ENCODE assay signal across 13 cellular contexts in genomic region chrX:30795981-30796958, GRCh38.
DNase-seq lines count a peak whose midpoint lies in the region; ATAC-seq and TF ChIP-seq lines count a peak whose summit lies in the region.
"Had no signal": no experiment of that assay in that cellular context is flagged by ENCODE, and none has a peak within 500 bp of the region (broad histone marks: within the 10 kb centered on the region; RNA-seq: fewer than 3 reads in every experiment).

No MANE protein-coding gene starts in this region.

- H4K8ac ChIP-seq in H9 (replicated peaks; ENCODE audit: insufficient read length, low read depth, low read length) (peak overlapping the region; percentile 71), IMR-90 (ENCODE audit: low read depth in 2 of 2, low read length in 2 of 2) (no peak overlapping the region), mesendoderm (ENCODE audit: low read depth, low read length) (no peak overlapping the region)

- WGBS in H9 (ENCODE audit: extremely low coverage, insufficient read length, low lambda C conversion rate): no CpG with 5 or more reads among the region's 6 CpGs
- 50% methylated on average over 5 of the region's 6 CpGs; no CpG with 5 or more reads in 1 of the 2 experiments for WGBS in IMR-90 (ENCODE audit: extremely low coverage in 2 of 2, insufficient read length in 1 of 2), 2 experiments
- WGBS in spleen, 5 donors: 76 to 92% (median 86%) methylated on average over 6 of the region's 6 CpGs
- WGBS in mesendoderm (ENCODE audit: extremely low coverage, insufficient coverage, low lambda C conversion rate): no CpG with 5 or more reads among the region's 6 CpGs

- H4K91ac ChIP-seq in H9 (ENCODE audit: insufficient read length, low read depth, low read length): no peak overlapping the region
- H4K91ac ChIP-seq in IMR-90 (ENCODE audit: insufficient read depth, low read depth, low read length): no peak overlapping the region

- H4K5ac ChIP-seq in H9 (ENCODE audit: insufficient read length, low read depth, low read length) (peak overlapping the region; percentile 82), IMR-90 (ENCODE audit: low read depth, low read length) (no peak overlapping the region), mesendoderm (ENCODE audit: low read length) (no peak overlapping the region)

- no TSS peak for BruUV-seq in IMR-90 (replicated peaks; lab: Mats Ljungman, UMichigan)

- no peaks in the 10 kb centered on the region; a peak in 2 of 7 replicates for H3K36me3 Mint-ChIP-seq in H9 (ENCODE audit: insufficient read depth in 1 of 3, low read depth in 3 of 3)
- H3K36me3 Mint-ChIP-seq: CD4-positive, alpha-beta memory T cell had no signal

- H3K9me1 ChIP-seq in IMR-90 (ENCODE audit: insufficient read depth, low read length): peaks cover 3% of the 10 kb centered on the region; the same call in 1 of the 2 replicates

- no peak overlapping the region for H2BK12ac ChIP-seq in H9 (ENCODE audit: insufficient read length, low read depth, low read length)

- peaks cover 14% of the 10 kb centered on the region for H3K27me3 Mint-ChIP-seq in H9 (ENCODE audit: low read depth)
- H3K27me3 Mint-ChIP-seq: CD4-positive, alpha-beta memory T cell had no signal

- H4K20me1 ChIP-seq in H9 (ENCODE audit: control insufficient read depth, insufficient read depth, insufficient read length): peaks cover 3% of the 10 kb centered on the region
- no peaks in the 10 kb centered on the region for H4K20me1 ChIP-seq in IMR-90 (ENCODE audit: insufficient read depth, low read length)
- H4K20me1 ChIP-seq: BLaER1 treated with 17β-estradiol and CSF1 and Interleukin-3, amounts not matched to agents 10 nM and 100 nM had no signal

- H2AK5ac ChIP-seq in H9 (ENCODE audit: insufficient read length, low read length) (no peak overlapping the region), IMR-90 (ENCODE audit: low read depth, low read length) (no peak overlapping the region), mesendoderm (ENCODE audit: low read length) (no peak overlapping the region)

- no peaks in the 10 kb centered on the region for H3K27me3 ChIP-seq in H9 (ENCODE audit: insufficient read depth, low read length)
- no peaks in the 10 kb centered on the region for H3K27me3 ChIP-seq in IMR-90 (ENCODE audit: control insufficient read depth, insufficient read depth, low read length)
- no peaks in the 10 kb centered on the region for H3K27me3 ChIP-seq in spleen (replicated peaks in 1 of 7)
- H3K27me3 ChIP-seq in mesendoderm (ENCODE audit: insufficient read depth, low read length, poor library complexity): no peaks in the 10 kb centered on the region
- H3K27me3 ChIP-seq: BLaER1 treated with 17β-estradiol and CSF1 and Interleukin-3, amounts not matched to agents 10 nM and 100 nM had no signal

- H2BK5ac ChIP-seq in H9 (ENCODE audit: insufficient read length, low read length) (no peak overlapping the region), IMR-90 (ENCODE audit: low read depth, low read length, poor library complexity, severe bottlenecking) (no peak overlapping the region), mesendoderm (ENCODE audit: low read length) (no peak overlapping the region)

- no peak overlapping the region for H3T11ph ChIP-seq in H9 (ENCODE audit: low read length)

- H3K4me1 ChIP-seq in H9 (ENCODE audit: insufficient read depth, low read length): no peaks in the 10 kb centered on the region
- no peaks in the 10 kb centered on the region for H3K4me1 ChIP-seq in IMR-90 (ENCODE audit: control insufficient read depth, insufficient read depth, low read length)
- H3K4me1 ChIP-seq in spleen: no peaks in the 10 kb centered on the region
- H3K4me1 ChIP-seq in mesendoderm (ENCODE audit: control insufficient read depth, low read depth, low read length): no peaks in the 10 kb centered on the region
- H3K4me1 ChIP-seq: BLaER1 treated with 17β-estradiol and CSF1 and Interleukin-3, amounts not matched to agents 10 nM and 100 nM had no signal

- in situ Hi-C loops in IMR-90 (cut with MboI; ENCODE audit: low sequenced_read_pairs): no loop called here

- H2BK15ac ChIP-seq in H9 (ENCODE audit: low read depth, low read length) (no peak overlapping the region), IMR-90 (ENCODE audit: low read depth, low read length) (no peak overlapping the region), mesendoderm (replicated peaks; ENCODE audit: low read depth) (no peak overlapping the region)

- DNase-seq in H9: peak; percentile 7
- DNase-seq in IMR-90: no peak
- DNase-seq in mesenteric fat pad (ENCODE audit: low spot score): peak; percentile 67
- peak; percentile 31 for DNase-seq in spleen
- no peak for DNase-seq in SIG-M5 treated with dmso at 0.1 percent for 504 hours (lab: John Stamatoyannopoulos, UW; ENCODE audit: unreplicated experiment)
- no peak for DNase-seq in mesendoderm
- DNase-seq in NCI-H2171 (lab: John Stamatoyannopoulos, UW): no peak
- no peak for DNase-seq in DMS153 treated with DMSO at 0.1 percent for 48 hours (lab: John Stamatoyannopoulos, UW; ENCODE audit: unreplicated experiment)
- DNase-seq: ACHN; CD4-positive, alpha-beta memory T cell; DMS79 treated with DMSO at 0.1 percent for 48 hours; EL had no signal

- no peaks in the 10 kb centered on the region for H3K23me2 ChIP-seq in H9 (ENCODE audit: insufficient read length, low read depth, low read length, poor library complexity, severe bottlenecking)

- peaks cover 4 to 29% of the 10 kb centered on the region in 2 experiments; a peak in 4 of 5 replicates for H3K9me3 Mint-ChIP-seq in H9

- intact Hi-C loops in IMR-90 (cut with micrococcal nuclease): no loop called here
- intact Hi-C loops in spleen (cut with DNase I; ENCODE audit: low total_unique reads): no loop called here

- H3K27ac ChIP-seq in H9 (ENCODE audit: insufficient read length, low read depth, low read length): no peak overlapping the region
- no peak overlapping the region for H3K27ac ChIP-seq in IMR-90 (ENCODE audit: insufficient read depth, low read length)
- H3K27ac ChIP-seq in spleen: no peak overlapping the region
- no peak overlapping the region for H3K27ac ChIP-seq in mesendoderm (ENCODE audit: low read depth, low read length)
- H3K27ac ChIP-seq: BLaER1 treated with 17β-estradiol and CSF1 and Interleukin-3, amounts not matched to agents 10 nM and 100 nM had no signal

- H2AK9ac ChIP-seq in IMR-90 (replicated peaks; ENCODE audit: low read depth, low read length, poor library complexity): no peak overlapping the region

- no peak for ATAC-seq in IMR-90 (ENCODE audit: low read depth)

- no peak overlapping the region for H3K14ac ChIP-seq in H9 (ENCODE audit: insufficient read depth, low read length)
- no peak overlapping the region for H3K14ac ChIP-seq in IMR-90 (replicated peaks; ENCODE audit: low read depth, low read length)

- peak overlapping the region; percentile 1 for H3K56ac ChIP-seq in H9 (ENCODE audit: insufficient read length, low read depth, low read length)
- no peak overlapping the region for H3K56ac ChIP-seq in IMR-90 (ENCODE audit: extremely low read depth, insufficient read depth, low read length)
- H3K56ac ChIP-seq in mesendoderm (ENCODE audit: low read length): no peak overlapping the region

- H3K4ac ChIP-seq in H9 (ENCODE audit: low read depth, low read length): no peak overlapping the region
- H3K4ac ChIP-seq in IMR-90 (ENCODE audit: low read depth, low read length): no peak overlapping the region
- H3K4ac ChIP-seq in mesendoderm (ENCODE audit: low read depth, low read length): no peak overlapping the region

- H2AFZ ChIP-seq in H9 (ENCODE audit: low read length) (no peak overlapping the region), IMR-90 (replicated peaks; ENCODE audit: low read length, poor library complexity) (peak overlapping the region; percentile 48)

- H3K23ac ChIP-seq in H9 (ENCODE audit: insufficient read length, low read depth, low read length) (peak overlapping the region; percentile 24), IMR-90 (ENCODE audit: low read depth, low read length) (no peak overlapping the region), mesendoderm (ENCODE audit: low read length) (no peak overlapping the region)

- H3K79me2 ChIP-seq in H9 (ENCODE audit: insufficient read depth, low read length) (no peaks in the 10 kb centered on the region), mesendoderm (ENCODE audit: control insufficient read depth, insufficient read depth, low read length) (no peaks in the 10 kb centered on the region)

- dilution Hi-C loops in IMR-90 (cut with HindIII; ENCODE audit: low sequenced_read_pairs, unreplicated experiment): no loop called here

- H3K9ac ChIP-seq in H9 (ENCODE audit: extremely low read depth, insufficient read length, low read length) (no peak overlapping the region), IMR-90 (ENCODE audit: low read depth, low read length) (no peak overlapping the region), mesendoderm (ENCODE audit: low read length) (no peak overlapping the region)
- H3K9ac ChIP-seq: BLaER1 treated with 17β-estradiol and CSF1 and Interleukin-3, amounts not matched to agents 10 nM and 100 nM had no signal

- peak overlapping the region; percentile 4 for H3K18ac ChIP-seq in H9 (ENCODE audit: insufficient read length, low read depth, low read length)
- no peak overlapping the region for H3K18ac ChIP-seq in IMR-90 (ENCODE audit: low read depth, low read length)
- no peak overlapping the region for H3K18ac ChIP-seq in mesendoderm (ENCODE audit: low read length)

- CTCF ChIA-PET in IMR-90 (lab: Yijun Ruan, JAX): no interaction called here

- H3K9me3 ChIP-seq in H9 (ENCODE audit: control insufficient read depth, low read depth, low read length): peaks cover 4% of the 10 kb centered on the region
- peaks cover 36% of the 10 kb centered on the region for H3K9me3 ChIP-seq in IMR-90 (ENCODE audit: control insufficient read depth, insufficient read depth, low read length)
- no peaks in the 10 kb centered on the region for H3K9me3 ChIP-seq in spleen

- POLR2A ChIA-PET in IMR-90 (lab: Charles Lee; ENCODE audit: unreplicated experiment): no interaction called here

- H2BK20ac ChIP-seq in H9 (ENCODE audit: low read depth, low read length, poor library complexity, severe bottlenecking) (no peak overlapping the region), IMR-90 (ENCODE audit: low read depth, low read length) (no peak overlapping the region)

- TF ChIP-seq POLR2A in IMR-90 (IDR thresholded peaks at IDR 0.05; ENCODE audit: low read depth, low read length) (no peak), spleen (IDR thresholded peaks at IDR 0.05) (no peak)

- H3K4me3 Mint-ChIP-seq in H9: no peak overlapping the region
- H3K4me3 Mint-ChIP-seq: CD4-positive, alpha-beta memory T cell had no signal

- no peaks in the 10 kb centered on the region for H3K4me1 Mint-ChIP-seq in H9
- H3K4me1 Mint-ChIP-seq: CD4-positive, alpha-beta memory T cell had no signal

- no peak overlapping the region for H3K4me3 ChIP-seq in IMR-90 (ENCODE audit: insufficient read depth, low read depth, low read length)
- H3K4me3 ChIP-seq in spleen: no peak overlapping the region
- no peak overlapping the region for H3K4me3 ChIP-seq in mesendoderm (ENCODE audit: low read length)
- H3K4me3 ChIP-seq: BLaER1 treated with 17β-estradiol and CSF1 and Interleukin-3, amounts not matched to agents 10 nM and 100 nM had no signal

- H2BK120ac ChIP-seq in H9 (ENCODE audit: low read depth, low read length, poor library complexity, severe bottlenecking) (no peak overlapping the region), IMR-90 (ENCODE audit: low read depth, low read length) (no peak overlapping the region), mesendoderm (ENCODE audit: low read depth, low read length) (no peak overlapping the region)

- H3K79me1 ChIP-seq in H9 (ENCODE audit: insufficient read depth, low read depth, low read length, poor library complexity, severe bottlenecking): no peaks in the 10 kb centered on the region
- H3K79me1 ChIP-seq in IMR-90 (ENCODE audit: low read depth in 1 of 2, low read length in 2 of 2): no peaks in the 10 kb centered on the region
- no peaks in the 10 kb centered on the region for H3K79me1 ChIP-seq in mesendoderm (ENCODE audit: low read length)

- no peak overlapping the region for H3K27ac Mint-ChIP-seq in H9
- H3K27ac Mint-ChIP-seq: CD4-positive, alpha-beta memory T cell had no signal

- TF ChIP-seq CTCF in H9 (conservative IDR thresholded peaks at IDR 0.05) (no peak), IMR-90 (conservative IDR thresholded peaks at IDR 0.05; ENCODE audit: low read depth, low read length) (no peak), spleen (IDR thresholded peaks at IDR 0.05 in 8 of 11, conservative IDR thresholded peaks at IDR 0.05 in 3 of 11) (no peak)

- H3K36me3 ChIP-seq in IMR-90 (ENCODE audit: control insufficient read depth, insufficient read depth, low read length) (no peaks in the 10 kb centered on the region), spleen (no peaks in the 10 kb centered on the region), mesendoderm (ENCODE audit: control insufficient read depth, insufficient read depth, low read length) (no peaks in the 10 kb centered on the region)
- H3K36me3 ChIP-seq: BLaER1 treated with 17β-estradiol and CSF1 and Interleukin-3, amounts not matched to agents 10 nM and 100 nM had no signal

- no peak for TF ChIP-seq RAD21 in IMR-90 (IDR thresholded peaks at IDR 0.05; ENCODE audit: low read length)

- H3K4me2 ChIP-seq in H9 (ENCODE audit: insufficient read depth, insufficient read length, low read length) (no peak overlapping the region), IMR-90 (ENCODE audit: low read depth, low read length) (no peak overlapping the region), mesendoderm (ENCODE audit: low read length) (no peak overlapping the region)
- H3K4me2 ChIP-seq: BLaER1 treated with 17β-estradiol and CSF1 and Interleukin-3, amounts not matched to agents 10 nM and 100 nM had no signal

Comparison
In these comparisons a context has a peak if more than half of its experiments do, and no peak if none do; other contexts are left out.
1. DNase-seq: peak in H9 (single experiment), mesenteric fat pad (single experiment) and spleen (single experiment); none in IMR-90 (single experiment), SIG-M5 treated with dmso at 0.1 percent for 504 hours (single experiment), mesendoderm (single experiment), NCI-H2171 (single experiment) and DMS153 treated with DMSO at 0.1 percent for 48 hours (single experiment).